1 cellular context compared by ENCODE assay signal in genomic region chr17:58416396-58416795, GRCh38.
TF ChIP-seq lines count a peak whose summit lies in the region.

No MANE protein-coding gene starts in this region.

TF ChIP-seq in HEK293, 187 proteins besides CTCF, POLR2A, EP300 and RAD21 (continued from another document):
- TF ChIP-seq, protein P1, sequence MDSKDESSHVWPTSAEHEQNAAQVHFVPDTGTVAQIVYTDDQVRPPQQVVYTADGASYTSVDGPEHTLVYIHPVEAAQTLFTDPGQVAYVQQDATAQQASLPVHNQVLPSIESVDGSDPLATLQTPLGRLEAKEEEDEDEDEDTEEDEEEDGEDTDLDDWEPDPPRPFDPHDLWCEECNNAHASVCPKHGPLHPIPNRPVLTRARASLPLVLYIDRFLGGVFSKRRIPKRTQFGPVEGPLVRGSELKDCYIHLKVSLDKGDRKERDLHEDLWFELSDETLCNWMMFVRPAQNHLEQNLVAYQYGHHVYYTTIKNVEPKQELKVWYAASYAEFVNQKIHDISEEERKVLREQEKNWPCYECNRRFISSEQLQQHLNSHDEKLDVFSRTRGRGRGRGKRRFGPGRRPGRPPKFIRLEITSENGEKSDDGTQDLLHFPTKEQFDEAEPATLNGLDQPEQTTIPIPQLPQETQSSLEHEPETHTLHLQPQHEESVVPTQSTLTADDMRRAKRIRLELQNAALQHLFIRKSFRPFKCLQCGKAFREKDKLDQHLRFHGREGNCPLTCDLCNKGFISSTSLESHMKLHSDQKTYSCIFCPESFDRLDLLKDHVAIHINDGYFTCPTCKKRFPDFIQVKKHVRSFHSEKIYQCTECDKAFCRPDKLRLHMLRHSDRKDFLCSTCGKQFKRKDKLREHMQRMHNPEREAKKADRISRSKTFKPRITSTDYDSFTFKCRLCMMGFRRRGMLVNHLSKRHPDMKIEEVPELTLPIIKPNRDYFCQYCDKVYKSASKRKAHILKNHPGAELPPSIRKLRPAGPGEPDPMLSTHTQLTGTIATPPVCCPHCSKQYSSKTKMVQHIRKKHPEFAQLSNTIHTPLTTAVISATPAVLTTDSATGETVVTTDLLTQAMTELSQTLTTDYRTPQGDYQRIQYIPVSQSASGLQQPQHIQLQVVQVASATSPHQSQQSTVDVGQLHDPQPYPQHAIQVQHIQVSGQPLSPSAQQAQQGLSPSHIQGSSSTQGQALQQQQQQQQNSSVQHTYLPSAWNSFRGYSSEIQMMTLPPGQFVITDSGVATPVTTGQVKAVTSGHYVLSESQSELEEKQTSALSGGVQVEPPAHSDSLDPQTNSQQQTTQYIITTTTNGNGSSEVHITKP (tag by site-specific recombination; IDR thresholded peaks at IDR 0.05) = peak; percentile 50; the same call in 1 of the 2 replicates
- no peak for TF ChIP-seq ZNF311 (tag by site-specific recombination; IDR thresholded peaks at IDR 0.05; ENCODE audit: borderline replicate concordance)
TF ChIP-seq in HEK293: peak in this region for 3.
